Comparison of ENCODE assay signal across 6 cellular contexts in the genomic region with DNA sequence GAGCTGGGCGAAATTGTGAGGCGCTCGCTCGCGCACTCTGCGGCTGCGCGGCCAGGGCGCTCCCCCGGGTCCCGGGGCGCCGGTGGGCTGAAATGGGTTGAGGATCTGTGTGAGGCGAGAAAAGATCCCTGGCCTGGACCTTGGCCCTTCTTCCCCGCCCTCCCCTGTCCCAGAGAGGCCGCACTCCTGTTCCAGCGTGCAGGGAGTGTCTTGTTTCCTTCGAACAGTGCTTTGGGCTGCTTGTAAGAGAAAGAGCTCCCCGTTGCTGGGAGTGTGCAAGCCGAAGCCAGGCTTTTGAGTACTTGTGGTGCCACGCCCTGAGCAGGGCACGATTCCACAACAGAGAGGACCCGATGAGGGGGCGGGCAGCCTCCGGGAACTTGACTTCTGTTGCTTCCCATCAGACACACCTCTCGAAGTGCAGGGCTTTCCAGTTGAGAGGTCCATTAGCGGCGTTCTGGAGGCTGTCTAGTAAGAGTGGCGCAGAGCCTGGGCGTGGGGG. TPM values are rescaled to one million over a fixed set of nuclear protein-coding genes. Genes with fewer than 3 reads are reported as not detected.
DNase-seq lines count a peak whose midpoint lies in the region; ATAC-seq and TF ChIP-seq lines count a peak whose summit lies in the region.

No MANE protein-coding gene starts in this region.

- TF ChIP-seq CTCF in foreskin keratinocyte (conservative IDR thresholded peaks at IDR 0.05) (no peak), tibial artery (IDR thresholded peaks at IDR 0.05) (no peak)

- H3K36me3 ChIP-seq in NT2/D1 (ENCODE audit: insufficient read depth, insufficient read length, low read length) (peaks cover 45% of the 10 kb centered on the region), tibial artery (peaks cover 7 to 23% (median 16%) of the 10 kb centered on the region in 3 donors)

- DNase-seq in GM03348 (ENCODE audit: low spot score): peak; percentile 98
- peak; percentile 9 for DNase-seq in NT2/D1 (ENCODE audit: low read depth, low spot score)
- DNase-seq in foreskin keratinocyte: peak in 1 of 2 donors; percentile 18
- no peak for DNase-seq in tibial artery
- no peak for DNase-seq in SK-N-DZ (ENCODE audit: low spot score)
- no peak for DNase-seq in AML-193 (lab: John Stamatoyannopoulos, UW)

- H3K27me3 ChIP-seq in NT2/D1 (ENCODE audit: insufficient read depth, insufficient read length): no peaks in the 10 kb centered on the region
- H3K27me3 ChIP-seq in foreskin keratinocyte: no peaks in the 10 kb centered on the region
- no peaks in the 10 kb centered on the region for H3K27me3 ChIP-seq in tibial artery

- H3K4me1 ChIP-seq in NT2/D1 (ENCODE audit: insufficient read depth, insufficient read length): peaks cover 8% of the 10 kb centered on the region
- no peaks in the 10 kb centered on the region for H3K4me1 ChIP-seq in foreskin keratinocyte
- H3K4me1 ChIP-seq in tibial artery: peaks cover 0 to 23% (median 16%) of the 10 kb centered on the region in 4 donors

- H3K9me3 ChIP-seq in NT2/D1 (ENCODE audit: insufficient read depth, low read length) (no peaks in the 10 kb centered on the region), tibial artery (no peaks in the 10 kb centered on the region)

- peak overlapping the region; percentile 8 for H3K27ac ChIP-seq in foreskin keratinocyte
- peak overlapping the region; percentile 77 to 83 for H3K27ac ChIP-seq in tibial artery

- ATAC-seq in foreskin keratinocyte: no peak

- intact Hi-C loops in tibial artery (cut with DNase I; ENCODE audit: low total_unique reads): no loop called here

- H3K9ac ChIP-seq in NT2/D1 (ENCODE audit: insufficient read length, low read depth): peak overlapping the region; percentile 95

- H3K4me3 ChIP-seq in NT2/D1 (ENCODE audit: insufficient read length, low read depth): peak overlapping the region; percentile 92
- peak overlapping the region; percentile 79 to 93 for H3K4me3 ChIP-seq in tibial artery

RNA-seq across cellular contexts. Expression of a gene that starts 0.5 kb away (rescaled TPM):
- 18.4 and 20.2 TPM in 2 replicates for total RNA-seq in foreskin keratinocyte
- 17.9 and 21.0 TPM in 2 replicates for polyA plus RNA-seq in foreskin keratinocyte
- polyA plus RNA-seq in SK-N-DZ (2014; cell fraction: cytosol; rRNA removed): 56.8 and 59.2 TPM in 2 replicates
- 39.0 and 39.1 TPM in 2 replicates for polyA plus RNA-seq in SK-N-DZ (2014; cell fraction: nucleus; rRNA removed)

RNA-seq across cellular contexts. Expression of a gene that starts 29.2 kb away (rescaled TPM):
- total RNA-seq in foreskin keratinocyte: 9.0 and 9.6 TPM in 2 replicates
- polyA plus RNA-seq in foreskin keratinocyte: 10.1 and 10.9 TPM in 2 replicates
- polyA plus RNA-seq in SK-N-DZ (2014; cell fraction: cytosol; rRNA removed): 8.2 and 10.7 TPM in 2 replicates
- polyA plus RNA-seq in SK-N-DZ (2014; cell fraction: nucleus; rRNA removed): 6.2 and 8.7 TPM in 2 replicates

RNA-seq across cellular contexts. Expression of a gene that starts 29.8 kb away (rescaled TPM):
- total RNA-seq in foreskin keratinocyte: 106 and 109 TPM in 2 replicates
- 119 and 126 TPM in 2 replicates for polyA plus RNA-seq in foreskin keratinocyte
- 85.6 and 97.8 TPM in 2 replicates for polyA plus RNA-seq in SK-N-DZ (2014; cell fraction: cytosol; rRNA removed)
- 55.4 and 62.5 TPM in 2 replicates for polyA plus RNA-seq in SK-N-DZ (2014; cell fraction: nucleus; rRNA removed)

RNA-seq across cellular contexts. Expression of a gene that starts 45.0 kb away (rescaled TPM):
- total RNA-seq in foreskin keratinocyte: 15.2 and 17.6 TPM in 2 replicates
- polyA plus RNA-seq in foreskin keratinocyte: 10.9 and 11.7 TPM in 2 replicates
- 23.2 and 35.4 TPM in 2 replicates for polyA plus RNA-seq in SK-N-DZ (2014; cell fraction: cytosol; rRNA removed)
- polyA plus RNA-seq in SK-N-DZ (2014; cell fraction: nucleus; rRNA removed): 214 and 304 TPM in 2 replicates

RNA-seq across cellular contexts. Expression of a gene that starts 53.3 kb away (rescaled TPM):
- 43.9 and 51.9 TPM in 2 replicates for total RNA-seq in foreskin keratinocyte
- polyA plus RNA-seq in foreskin keratinocyte: 70.8 and 80.8 TPM in 2 replicates
- polyA plus RNA-seq in SK-N-DZ (2014; cell fraction: cytosol; rRNA removed): 92.3 and 111 TPM in 2 replicates
- 585 and 610 TPM in 2 replicates for polyA plus RNA-seq in SK-N-DZ (2014; cell fraction: nucleus; rRNA removed)

Comparison
In these comparisons a context has a peak if more than half of its experiments do, and no peak if none do; other contexts are left out.
1. DNase-seq: peak in GM03348 (single experiment) and NT2/D1 (single experiment); none in tibial artery (0 of 2), SK-N-DZ (single experiment) and AML-193 (0 of 2).